Comparison of ENCODE assay signal across 8 cellular contexts in genomic region chr3:57556459-57557087, GRCh38. TPM values are rescaled to one million over a fixed set of nuclear protein-coding genes. Genes with fewer than 3 reads are reported as not detected.
DNase-seq lines count a peak whose midpoint lies in the region; ATAC-seq and TF ChIP-seq lines count a peak whose summit lies in the region.

No MANE protein-coding gene starts in this region.

- no peaks in the 10 kb centered on the region for H3K27me3 ChIP-seq in A673 (replicated peaks; ENCODE audit: insufficient read depth, low read depth, low read length, poor library complexity)
- H3K27me3 ChIP-seq in breast epithelium, result no peaks in the 10 kb centered on the region

- no peak for TF ChIP-seq POLR2A in breast epithelium (IDR thresholded peaks at IDR 0.05)

- CTCF ChIA-PET in A673 (lab: Charles Lee), result no interaction called here

- POLR2A ChIA-PET in A673 (lab: Charles Lee; ENCODE audit: low non-redundant PET), result no interaction called here

- H3K4me3 ChIP-seq in A673 (ENCODE audit: low read depth, low read length, poor library complexity, severe bottlenecking) (peak overlapping the region; percentile 78), SK-N-MC (peak overlapping the region; percentile 87), breast epithelium (peak overlapping the region; percentile 68 to 86 (median 74))

- DNase-seq in A673 (ENCODE audit: low spot score), result peak; percentile 2
- no peak for DNase-seq in SK-N-MC (ENCODE audit: low read depth, low spot score)
- DNase-seq in breast epithelium (ENCODE audit: low spot score in 2 of 2), result no peak
- peak; percentile 31 to 41 for DNase-seq in left colon
- peak; percentile 9 for DNase-seq in stimulated activated CD8-positive, alpha-beta memory T cell treated with anti-CD3 and anti-CD28 coated beads, Interleukin-4, amount 100 ng/mL, for 24 hours (ENCODE audit: low read depth)
- no peak for DNase-seq in DMS79 (lab: John Stamatoyannopoulos, UW)

- H3K4me1 ChIP-seq in A673 (ENCODE audit: insufficient read depth, low read length, poor library complexity, severe bottlenecking) (peaks cover 3% of the 10 kb centered on the region), breast epithelium (peaks cover 0 to 15% of the 10 kb centered on the region in 2 donors)

- peak overlapping the region; percentile 89 for H3K9ac ChIP-seq in SK-N-MC (ENCODE audit: insufficient read length)

- no TSS peak for BruUV-seq in A673 (replicated peaks; lab: Mats Ljungman, UMichigan)

- H3K27ac ChIP-seq in A673 (ENCODE audit: low read depth, low read length, poor library complexity, severe bottlenecking), result peak overlapping the region; percentile 91
- H3K27ac ChIP-seq in SK-N-MC, result no peak overlapping the region
- peak overlapping the region; percentile 90 to 93 for H3K27ac ChIP-seq in breast epithelium

- TF ChIP-seq CTCF in A673 (conservative IDR thresholded peaks at IDR 0.05; ENCODE audit: low read depth, low read length) (no peak), breast epithelium (IDR thresholded peaks at IDR 0.05) (no peak)

- H3K36me3 ChIP-seq in A673 (ENCODE audit: insufficient read depth, low read length, poor library complexity, severe bottlenecking), result no peaks in the 10 kb centered on the region
- H3K36me3 ChIP-seq in SK-N-MC (ENCODE audit: insufficient read depth, low read length), result peaks cover 8% of the 10 kb centered on the region; the same call in 1 of the 2 replicates
- no peaks in the 10 kb centered on the region for H3K36me3 ChIP-seq in breast epithelium

- no peaks in the 10 kb centered on the region for H3K9me3 ChIP-seq in A673 (ENCODE audit: low read depth, low read length, poor library complexity, severe bottlenecking)
- no peaks in the 10 kb centered on the region for H3K9me3 ChIP-seq in SK-N-MC (ENCODE audit: low read depth, low read length)
- H3K9me3 ChIP-seq in breast epithelium, result no peaks in the 10 kb centered on the region

- ATAC-seq in GM18508 (IDR thresholded peaks at IDR 0.05; ENCODE audit: insufficient read depth, unreplicated experiment), result peak; percentile 22
- peak; percentile 36 for ATAC-seq in HG02970 (IDR thresholded peaks at IDR 0.05; ENCODE audit: low FRiP score, unreplicated experiment)
- peak; percentile 51 for ATAC-seq in left colon

- intact Hi-C loops in A673 (cut with micrococcal nuclease; ENCODE audit: unreplicated experiment), result no loop called here
- intact Hi-C loops in breast epithelium (cut with DNase I; ENCODE audit: low total_unique reads), result no loop called here
- intact Hi-C loops in left colon (cut with DNase I, micrococcal nuclease), result no loop called here

RNA-seq across cellular contexts. Expression of gene PDE12, which starts 0.5 kb away (rescaled TPM):
- total RNA-seq in A673 (2021) (12.2 and 15.3 TPM in 2 replicates), breast epithelium (10 to 100 TPM; 17.4 to 26.8 (median 18.4) TPM), left colon (10 to 100 TPM; 19.8 to 24.6 TPM)

RNA-seq across cellular contexts. Expression of gene DNAH12, which starts 12.4 kb away (rescaled TPM):
- total RNA-seq in A673 (2021) (not detected in 2 replicates), breast epithelium (under 1 TPM; 0.15 to 0.33 (median 0.32) TPM), left colon (under 1 TPM; 0.09 to 0.17 TPM)

RNA-seq across cellular contexts. Expression of gene ARF4, which starts 40.6 kb away (rescaled TPM):
- total RNA-seq in A673 (2021), result 70.8 and 82.2 TPM in 2 replicates
- total RNA-seq in breast epithelium, result 100 to 1,000 TPM in 2 of 3 donors, 10 to 100 TPM in 1; 93.6 to 125 (median 120) TPM
- total RNA-seq in left colon, result 100 to 1,000 TPM; 148 to 159 TPM

Comparison
In these comparisons a context has a peak if more than half of its experiments do, and no peak if none do; other contexts are left out.
1. DNase-seq: peak in A673 (single experiment), left colon (2 of 2) and stimulated activated CD8-positive, alpha-beta memory T cell treated with anti-CD3 and anti-CD28 coated beads, Interleukin-4, amount 100 ng/mL, for 24 hours (single experiment); none in SK-N-MC (single experiment), breast epithelium (0 of 2) and DMS79 (single experiment).
2. Peak in every context shown above with its lines, with median percentiles within 50 percentile points of each other: H3K4me3 ChIP-seq and ATAC-seq.